20 cellular contexts compared by ENCODE assay signal in the genomic region with DNA sequence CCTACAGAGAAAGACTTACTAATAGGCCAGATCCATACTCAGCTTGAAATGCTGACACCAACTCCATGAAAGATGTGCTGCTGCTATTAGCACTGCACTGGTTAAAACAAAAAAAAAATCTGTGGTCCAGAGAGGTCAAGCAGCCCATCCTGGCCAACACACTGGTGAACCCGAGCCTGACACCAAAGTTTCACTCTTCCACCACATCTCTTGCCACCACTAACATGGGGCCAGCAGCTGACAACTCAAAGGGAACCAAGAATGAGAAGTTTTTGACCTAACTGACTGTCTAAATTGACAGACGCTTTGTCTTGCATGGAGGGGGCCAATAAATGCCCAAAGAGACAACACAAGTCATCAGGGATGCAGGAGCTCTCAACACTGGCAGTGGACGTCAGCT. TPM values are rescaled to one million over a fixed set of nuclear protein-coding genes. Genes with fewer than 3 reads are reported as not detected.
DNase-seq lines count a peak whose midpoint lies in the region; ATAC-seq and TF ChIP-seq lines count a peak whose summit lies in the region.
"Had no signal": no experiment of that assay in that cellular context is flagged by ENCODE, and none has a peak within 500 bp of the region (broad histone marks: within the 10 kb centered on the region; RNA-seq: fewer than 3 reads in every experiment).

No MANE protein-coding gene starts in this region.

- no peaks in the 10 kb centered on the region for H3K79me2 ChIP-seq in HCT116 (ENCODE audit: insufficient read depth, low read length)

- ATAC-seq in HCT116 (no peak), gastrocnemius medialis (no peak), HG02981 (IDR thresholded peaks at IDR 0.05; ENCODE audit: unreplicated experiment) (no peak)
- ATAC-seq in central memory CD8-positive, alpha-beta T cell (replicated peaks; ENCODE audit: extremely low read depth, poor library complexity, severe bottlenecking) = no peak
- ATAC-seq: body of pancreas had no signal

- no peaks in the 10 kb centered on the region for H3K9me2 ChIP-seq in HCT116 (ENCODE audit: insufficient read depth)

- H3K27me3 ChIP-seq in HCT116 (ENCODE audit: insufficient read depth, low read length) (peaks cover 8% of the 10 kb centered on the region; the same call in 1 of the 2 replicates), gastrocnemius medialis (no peaks in the 10 kb centered on the region)
- H3K27me3 ChIP-seq: body of pancreas had no signal

- CTCF ChIA-PET in HCT116 (lab: Charles Lee) = no interaction called here

- intact Hi-C loops in HCT116 (cut with micrococcal nuclease) (no loop called here), gastrocnemius medialis (cut with DNase I; ENCODE audit: low total_unique reads) (no loop called here)

- no peak for TF ChIP-seq RAD21 in HCT116 (IDR thresholded peaks at IDR 0.05; ENCODE audit: low read depth)

- no peaks in the 10 kb centered on the region for H4K20me1 ChIP-seq in HCT116 (ENCODE audit: insufficient read depth)

- POLR2A ChIA-PET in HCT116 (lab: Charles Lee) = no interaction called here

- DNase-seq in activated naive CD4-positive, alpha-beta T cell treated with anti-CD3 and anti-CD28 coated beads, Interleukin-2, amount 50 U/mL, for 16 hours = no peak
- DNase-seq in HCT116 (ENCODE audit: low read depth, low spot score) (no peak), gastrocnemius medialis (no peak), COLO668 (lab: John Stamatoyannopoulos, UW; ENCODE audit: unreplicated experiment) (no peak), UCSD-AML1 (lab: John Stamatoyannopoulos, UW; ENCODE audit: unreplicated experiment) (no peak)
- DNase-seq in central memory CD8-positive, alpha-beta T cell (ENCODE audit: low spot score in 2 of 2) = no peak
- DNase-seq: ACHN; activated CD4-positive, alpha-beta T cell treated with anti-CD3 and anti-CD28 coated beads for 1 hour; body of pancreas; NCI-H1436; NCI-H446; sigmoid colon had no signal

- no peaks in the 10 kb centered on the region for H3K9me3 Mint-ChIP-seq in activated naive CD4-positive, alpha-beta T cell treated with anti-CD3 and anti-CD28 coated beads, Interleukin-2, amount 50 U/mL, for 24 hours
- H3K9me3 Mint-ChIP-seq in central memory CD8-positive, alpha-beta T cell = no peaks in the 10 kb centered on the region
- H3K9me3 Mint-ChIP-seq: activated T-helper 2 cell treated with anti-CD3 and anti-CD28 coated beads, Interferon-gamma antibody, Interleukin-2, Interleukin-4, amounts not matched to agents 10 μg/mL and 5 μg/mL and 100 μg/mL, durations not matched to agents 14 hours and 24 hours and 36 hours; neural progenitor cell had no signal

- no peaks in the 10 kb centered on the region for H3K27me3 Mint-ChIP-seq in activated naive CD4-positive, alpha-beta T cell treated with anti-CD3 and anti-CD28 coated beads, Interleukin-2, amount 50 U/mL, for 24 hours
- H3K27me3 Mint-ChIP-seq in central memory CD8-positive, alpha-beta T cell = no peaks in the 10 kb centered on the region

- H3K27ac Mint-ChIP-seq in activated naive CD4-positive, alpha-beta T cell treated with anti-CD3 and anti-CD28 coated beads, Interleukin-2, amount 50 U/mL, for 24 hours = no peak overlapping the region
- peak overlapping the region; percentile 85 for H3K27ac Mint-ChIP-seq in central memory CD8-positive, alpha-beta T cell (ENCODE audit: low read depth)
- H3K27ac Mint-ChIP-seq: neural progenitor cell had no signal

- H3K36me3 Mint-ChIP-seq in activated naive CD4-positive, alpha-beta T cell treated with anti-CD3 and anti-CD28 coated beads, Interleukin-2, amount 50 U/mL, for 24 hours = no peaks in the 10 kb centered on the region
- peaks cover 6% of the 10 kb centered on the region for H3K36me3 Mint-ChIP-seq in central memory CD8-positive, alpha-beta T cell (ENCODE audit: insufficient read depth)
- H3K36me3 Mint-ChIP-seq: neural progenitor cell had no signal

- in situ Hi-C loops in gastrocnemius medialis (cut with MboI; ENCODE audit: low sequenced_read_pairs in 4 of 4) = no loop called here

- H3K4me2 ChIP-seq in HCT116 (ENCODE audit: low read length) = 0 out of 2 replicates have a peak overlapping the region, but pooled peaks have one; percentile 52
- H3K4me2 ChIP-seq: neural progenitor cell had no signal

- no TSS peak for BruUV-seq in HCT116 (replicated peaks; lab: Mats Ljungman, UMichigan)

- H3K9me3 ChIP-seq in HCT116 (ENCODE audit: control insufficient read depth in 1 of 2, insufficient read depth in 1 of 2, low read depth in 1 of 2, low read length in 2 of 2) (no peaks in the 10 kb centered on the region), gastrocnemius medialis (no peaks in the 10 kb centered on the region)
- H3K9me3 ChIP-seq: body of pancreas, sigmoid colon had no signal

- H2AFZ ChIP-seq in HCT116 (ENCODE audit: low read depth, low read length, poor library complexity, severe bottlenecking) = no peak overlapping the region
- H2AFZ ChIP-seq: neural progenitor cell had no signal

- H3K4me3 ChIP-seq in HCT116 (replicated peaks in 1 of 2; ENCODE audit: low read depth in 1 of 2, low read length in 2 of 2) = no peak overlapping the region
- peak overlapping the region in 1 of 4 donors; percentile 3 for H3K4me3 ChIP-seq in gastrocnemius medialis
- H3K4me3 ChIP-seq: body of pancreas, GM12878, neural progenitor cell, sigmoid colon had no signal

- H3K9ac ChIP-seq in HCT116 (ENCODE audit: low read length) = no peak overlapping the region
- H3K9ac ChIP-seq: neural progenitor cell had no signal

- H3K4me3 Mint-ChIP-seq in activated naive CD4-positive, alpha-beta T cell treated with anti-CD3 and anti-CD28 coated beads, Interleukin-2, amount 50 U/mL, for 24 hours = peak overlapping the region; percentile 28
- H3K4me3 Mint-ChIP-seq in central memory CD8-positive, alpha-beta T cell = no peak overlapping the region
- H3K4me3 Mint-ChIP-seq: neural progenitor cell had no signal

- H3K36me3 ChIP-seq in HCT116 (ENCODE audit: control insufficient read depth in 1 of 2, insufficient read depth in 2 of 2, low read length in 2 of 2) (no peaks in the 10 kb centered on the region), gastrocnemius medialis (no peaks in the 10 kb centered on the region)
- H3K36me3 ChIP-seq: neural progenitor cell, sigmoid colon had no signal

- TF ChIP-seq CTCF in HCT116 (IDR thresholded peaks at IDR 0.05 in 2 of 3, conservative IDR thresholded peaks at IDR 0.05 in 1 of 3; ENCODE audit: borderline replicate concordance in 1 of 3, insufficient read depth in 1 of 3, low read depth in 2 of 3, low read length in 2 of 3) (no peak), gastrocnemius medialis (IDR thresholded peaks at IDR 0.05 in 4 of 5, conservative IDR thresholded peaks at IDR 0.05 in 1 of 5) (no peak)

- H3K27ac ChIP-seq in HCT116 (ENCODE audit: low read depth, low read length) (no peak overlapping the region), gastrocnemius medialis (peak overlapping the region; percentile 89 to 99 (median 98))
- H3K27ac ChIP-seq: body of pancreas, neural progenitor cell, sigmoid colon had no signal

- H3K4me1 ChIP-seq in HCT116 (ENCODE audit: control insufficient read depth in 1 of 2, insufficient read depth in 2 of 2, low read length in 2 of 2) = peaks cover 0 to 25% of the 10 kb centered on the region in 2 experiments; a peak in 3 of 4 replicates
- H3K4me1 ChIP-seq in gastrocnemius medialis = peaks cover 81 to 86% of the 10 kb centered on the region in 2 donors

- peaks cover 55% of the 10 kb centered on the region for H3K4me1 Mint-ChIP-seq in activated naive CD4-positive, alpha-beta T cell treated with anti-CD3 and anti-CD28 coated beads, Interleukin-2, amount 50 U/mL, for 24 hours
- peaks cover 42% of the 10 kb centered on the region for H3K4me1 Mint-ChIP-seq in central memory CD8-positive, alpha-beta T cell

- TF ChIP-seq POLR2A in HCT116 (IDR thresholded peaks at IDR 0.05; ENCODE audit: borderline replicate concordance, extremely low read depth, insufficient read depth, insufficient read length) = no peak
- no peak for TF ChIP-seq POLR2A in gastrocnemius medialis (IDR thresholded peaks at IDR 0.05)

- RAD21 ChIA-PET in HCT116 (lab: Charles Lee; ENCODE audit: low non-redundant PET in 1 of 2, low total read pairs in 2 of 2, uncharacterized antibody in 2 of 2, unreplicated experiment in 2 of 2) = no interaction called here

TF ChIP-seq in HCT116, 20 proteins besides CTCF, POLR2A, EP300 and RAD21:
- TF ChIP-seq EGR1 (IDR thresholded peaks at IDR 0.05; ENCODE audit: low read depth) (no peak), SRF (IDR thresholded peaks at IDR 0.05; ENCODE audit: low read depth) (no peak), SP1 (IDR thresholded peaks at IDR 0.05; ENCODE audit: low read depth) (no peak), ELF1 (IDR thresholded peaks at IDR 0.05; ENCODE audit: borderline replicate concordance, low read depth) (no peak)

RNA-seq across cellular contexts. Expression of a gene that starts 5.4 kb away (rescaled TPM):
- 0.20 TPM for total RNA-seq in HCT116 (2021; ENCODE audit: unreplicated experiment)
- polyA plus RNA-seq in HCT116 (2012) = 0.12 and 0.38 TPM in 2 replicates
- total RNA-seq in gastrocnemius medialis = 10 to 100 TPM; 78.6 to 97.0 (median 91.7) TPM
- total RNA-seq: fibroblast of villous mesenchyme, GM12878, MCF 10A had no signal
- polyA plus RNA-seq: BJ had no signal

Comparison
In these comparisons a context has a peak if more than half of its experiments do, and no peak if none do; other contexts are left out.
1. RNA of a gene that starts 5.4 kb away (total RNA-seq): 78.6 to 97.0 TPM in gastrocnemius medialis; 0.20 TPM in HCT116 (single experiment); every median in the first group is over 10 times any median in the second.